1 cellular context compared by ENCODE assay signal in genomic region chr9:135085830-135086546, GRCh38.
A peak's percentile ranks its signal among the peaks of the same experiment; 100 is the strongest.
TF ChIP-seq lines count a peak whose summit lies in the region.

No MANE protein-coding gene starts in this region.

TF ChIP-seq in HepG2, 621 proteins besides CTCF, POLR2A, EP300 and RAD21 (continued from another document and continues in another):
- TF ChIP-seq SKIL (CRISPR knock-in tag; IDR thresholded peaks at IDR 0.05; ENCODE audit: borderline replicate concordance) = peak; percentile 57; the same call in 1 of the 2 replicates
- peak; percentile 74 for TF ChIP-seq SMAD3 (CRISPR knock-in tag; IDR thresholded peaks at IDR 0.05)
- TF ChIP-seq ZBTB34 (CRISPR knock-in tag; IDR thresholded peaks at IDR 0.05) = no peak
- peak; percentile 91 for TF ChIP-seq KDM3A (CRISPR knock-in tag; IDR thresholded peaks at IDR 0.05; ENCODE audit: low read depth)
- TF ChIP-seq SOX6 (IDR thresholded peaks at IDR 0.05) = no peak
- TF ChIP-seq SOX6 (CRISPR knock-in tag; IDR thresholded peaks at IDR 0.05) = peak; percentile 85
- peak; percentile 79 for TF ChIP-seq ZNF788 (CRISPR knock-in tag; IDR thresholded peaks at IDR 0.05; ENCODE audit: borderline replicate concordance)
- TF ChIP-seq ZNF580 (CRISPR knock-in tag; IDR thresholded peaks at IDR 0.05; ENCODE audit: borderline replicate concordance, low read depth) = peak; percentile 83; the same call in 1 of the 2 replicates
- TF ChIP-seq TRIM22 (IDR thresholded peaks at IDR 0.05) = no peak
- TF ChIP-seq ZNF496 (CRISPR knock-in tag; IDR thresholded peaks at IDR 0.05; ENCODE audit: insufficient replicate concordance) = no peak
- peak; percentile 67; the same call in 1 of the 2 replicates for TF ChIP-seq CBX5 (CRISPR knock-in tag; IDR thresholded peaks at IDR 0.05; ENCODE audit: borderline replicate concordance)
- no peak for TF ChIP-seq ZNF124 (CRISPR knock-in tag; IDR thresholded peaks at IDR 0.05)
- TF ChIP-seq ZMYM4 (CRISPR knock-in tag; IDR thresholded peaks at IDR 0.05) = peak; percentile 31; the same call in 1 of the 2 replicates
- no peak for TF ChIP-seq SRSF4 (IDR thresholded peaks at IDR 0.05; ENCODE audit: low read depth, low read length, poor library complexity, severe bottlenecking)
- TF ChIP-seq ZBTB39 (CRISPR knock-in tag; IDR thresholded peaks at IDR 0.05) = no peak
- no peak for TF ChIP-seq PREB (CRISPR knock-in tag; IDR thresholded peaks at IDR 0.05)
- no peak; the same call in 1 of the 2 replicates for TF ChIP-seq ZNF598 (CRISPR knock-in tag; IDR thresholded peaks at IDR 0.05; ENCODE audit: borderline replicate concordance)
- TF ChIP-seq NFRKB (IDR thresholded peaks at IDR 0.05) = no peak
- no peak for TF ChIP-seq ZNF225 (CRISPR knock-in tag; IDR thresholded peaks at IDR 0.05)
- peak; percentile 54 for TF ChIP-seq JARID2 (CRISPR knock-in tag; IDR thresholded peaks at IDR 0.05; ENCODE audit: insufficient replicate concordance)
- peak; percentile 86 for TF ChIP-seq HNF1A (IDR thresholded peaks at IDR 0.05; ENCODE audit: low read depth)
- peak; percentile 97 for TF ChIP-seq HNF1A (CRISPR knock-in tag; IDR thresholded peaks at IDR 0.05; ENCODE audit: borderline replicate concordance)
- 0 out of 2 replicates have a peak, but pooled peaks have one; percentile 73 for TF ChIP-seq SNAPC4 (CRISPR knock-in tag; IDR thresholded peaks at IDR 0.05)
- TF ChIP-seq ZNF609 (CRISPR knock-in tag; IDR thresholded peaks at IDR 0.05; ENCODE audit: borderline replicate concordance) = peak; percentile 83; the same call in 1 of the 2 replicates
- TF ChIP-seq CERS6 (CRISPR knock-in tag; IDR thresholded peaks at IDR 0.05) = no peak
- no peak for TF ChIP-seq ZNF841 (CRISPR knock-in tag; IDR thresholded peaks at IDR 0.05; ENCODE audit: borderline replicate concordance)
- TF ChIP-seq KAT2B (IDR thresholded peaks at IDR 0.05; ENCODE audit: borderline replicate concordance, low read depth, low read length) = no peak
- TF ChIP-seq NR3C1 (CRISPR knock-in tag; IDR thresholded peaks at IDR 0.05) = no peak
